28 cellular contexts compared by ENCODE assay signal in the genomic region with DNA sequence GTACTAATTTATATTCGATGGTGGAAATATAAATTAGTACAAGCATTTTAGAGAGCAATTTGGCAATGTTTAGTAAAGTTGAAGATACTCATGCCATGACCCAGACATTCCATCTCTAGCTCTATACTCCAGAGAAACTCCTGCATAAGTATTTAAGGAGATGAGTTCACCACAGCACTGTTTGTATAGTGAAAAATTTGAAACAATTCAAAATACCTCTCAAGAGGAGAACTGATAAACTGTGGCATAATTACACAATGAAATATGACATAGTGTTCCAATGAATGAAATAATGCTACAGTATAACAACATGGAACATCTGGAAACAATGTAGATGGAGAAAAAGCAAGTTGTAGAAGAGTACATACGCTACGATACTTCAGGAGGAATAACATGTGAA. TPM values are rescaled to one million over a fixed set of nuclear protein-coding genes. Genes with fewer than 3 reads are reported as not detected.
"Had no signal": no experiment of that assay in that cellular context is flagged by ENCODE, and none has a peak within 500 bp of the region (broad histone marks: within the 10 kb centered on the region; RNA-seq: fewer than 3 reads in every experiment).

No MANE protein-coding gene starts in this region.

- H3K4me3 Mint-ChIP-seq: activated CD4-positive, alpha-beta memory T cell treated with anti-CD3 and anti-CD28 coated beads for 36 hours; activated CD4-positive, alpha-beta T cell treated with anti-CD3 and anti-CD28 coated beads, Interleukin-2, amount 10 ng/mL, durations not matched to agents 7 days and 5 days; activated naive CD8-positive, alpha-beta T cell treated with anti-CD3 and anti-CD28 coated beads, Interleukin-2, amount 50 U/mL, for 24 hours; activated T-cell treated with anti-CD3 and anti-CD28 coated beads, Interleukin-2, amount 50 U/mL, for 4 hours had no signal

- ATAC-seq: activated naive CD4-positive, alpha-beta T cell treated with anti-CD3 and anti-CD28 coated beads, Interleukin-2, amount 50 U/mL, for 72 hours; activated naive CD8-positive, alpha-beta T cell treated with anti-CD3 and anti-CD28 coated beads, Interleukin-2, amount 50 U/mL, for 24 hours; activated T-cell treated with anti-CD3 and anti-CD28 coated beads, Interleukin-2, amount 50 U/mL, for 4 hours had no signal

- H3K27ac Mint-ChIP-seq: activated CD4-positive, alpha-beta memory T cell treated with anti-CD3 and anti-CD28 coated beads for 36 hours; activated CD4-positive, alpha-beta T cell treated with anti-CD3 and anti-CD28 coated beads, Interleukin-2, amount 10 ng/mL, durations not matched to agents 7 days and 5 days; activated naive CD4-positive, alpha-beta T cell treated with anti-CD3 and anti-CD28 coated beads, Interleukin-2, amount 50 U/mL, for 72 hours; activated naive CD8-positive, alpha-beta T cell treated with anti-CD3 and anti-CD28 coated beads, Interleukin-2, amount 50 U/mL, for 24 hours had no signal

- H3K27me3 ChIP-seq: brain microvascular endothelial cell, Peyer's patch, SJCRH30 had no signal

- H3K9me2 ChIP-seq: SK-N-SH had no signal

- H3K4me1 Mint-ChIP-seq: activated CD4-positive, alpha-beta T cell treated with anti-CD3 and anti-CD28 coated beads, Interleukin-2, amount 10 ng/mL, durations not matched to agents 7 days and 5 days; activated naive CD8-positive, alpha-beta T cell treated with anti-CD3 and anti-CD28 coated beads, Interleukin-2, amount 50 U/mL, for 24 hours had no signal

- H3K9me3 Mint-ChIP-seq: activated CD4-positive, alpha-beta memory T cell treated with anti-CD3 and anti-CD28 coated beads for 36 hours; activated CD4-positive, alpha-beta T cell treated with anti-CD3 and anti-CD28 coated beads, Interleukin-2, amount 10 ng/mL, durations not matched to agents 7 days and 5 days; activated naive CD8-positive, alpha-beta T cell treated with anti-CD3 and anti-CD28 coated beads, Interleukin-2, amount 50 U/mL, for 24 hours; activated T-cell treated with anti-CD3 and anti-CD28 coated beads, Interleukin-2, amount 50 U/mL, for 4 hours had no signal

- H3K4me1 ChIP-seq: Peyer's patch, SJCRH30 had no signal

- DNase-seq: activated CD4-positive, alpha-beta memory T cell treated with anti-CD3 and anti-CD28 coated beads for 36 hours; activated CD4-positive, alpha-beta T cell treated with anti-CD3 and anti-CD28 coated beads, Interleukin-2, amount 10 ng/mL, durations not matched to agents 7 days and 5 days; activated CD4-positive, CD25-positive, alpha-beta regulatory T cell; activated CD8-positive, alpha-beta memory T cell treated with anti-CD3 and anti-CD28 coated beads for 24 hours; activated effector memory CD4-positive, alpha-beta T cell treated with anti-CD3 and anti-CD28 coated beads, Interleukin-2, amount 50 U/mL, for 16 hours; activated naive CD4-positive, alpha-beta T cell treated with Interleukin-2 at 50 U/mL for 16 hours; activated naive CD8-positive, alpha-beta T cell treated with anti-CD3 and anti-CD28 coated beads, Interleukin-2, amount 50 U/mL, for 24 hours; activated T-cell treated with anti-CD3 and anti-CD28 coated beads, Interleukin-2, amount 50 U/mL, for 4 hours; amygdala; brain microvascular endothelial cell; cerebellar nuclear complex; NCI-H1048; NCI-H146; NCI-H187 treated with DMSO at 0.1 percent for 48 hours; NCI-H2171; NCI-H2227 treated with DMSO at 0.1 percent for 48 hours; NCI-H446 treated with DMSO at 0.1 percent for 48 hours; NCI-H69; NK-92 treated with Interleukin-12 subunit alpha and Interleukin-12 subunit beta, amount 100 ng/mL, for 24 hours; OCI-M1; Peyer's patch; Right ventricle myocardium superior; SJCRH30; SK-N-SH; T-helper 1 cell had no signal

- H3K4me3 ChIP-seq: Peyer's patch, SJCRH30 had no signal

- H3K36me3 Mint-ChIP-seq: activated CD4-positive, alpha-beta memory T cell treated with anti-CD3 and anti-CD28 coated beads for 36 hours had no signal

- H3K9me3 ChIP-seq: Peyer's patch, SJCRH30, SK-N-SH had no signal

- H3K36me3 ChIP-seq: brain microvascular endothelial cell, Peyer's patch, SJCRH30 had no signal

- H3K27ac ChIP-seq: brain microvascular endothelial cell, Peyer's patch, RWPE1, SJCRH30, VCaP had no signal

- H3K4me2 ChIP-seq: SK-N-SH had no signal

RNA-seq across cellular contexts. Expression of a gene that starts 48.6 kb away (rescaled TPM):
- total RNA-seq: activated CD4-positive, alpha-beta T cell treated with anti-CD3 and anti-CD28 coated beads, Interleukin-2, amount 10 ng/mL, durations not matched to agents 7 days and 5 days; activated naive CD4-positive, alpha-beta T cell treated with anti-CD3 and anti-CD28 coated beads, Interleukin-2, amount 50 U/mL, for 72 hours; Peyer's patch had no signal
